11 cellular contexts compared by ENCODE assay signal in the genomic region with DNA sequence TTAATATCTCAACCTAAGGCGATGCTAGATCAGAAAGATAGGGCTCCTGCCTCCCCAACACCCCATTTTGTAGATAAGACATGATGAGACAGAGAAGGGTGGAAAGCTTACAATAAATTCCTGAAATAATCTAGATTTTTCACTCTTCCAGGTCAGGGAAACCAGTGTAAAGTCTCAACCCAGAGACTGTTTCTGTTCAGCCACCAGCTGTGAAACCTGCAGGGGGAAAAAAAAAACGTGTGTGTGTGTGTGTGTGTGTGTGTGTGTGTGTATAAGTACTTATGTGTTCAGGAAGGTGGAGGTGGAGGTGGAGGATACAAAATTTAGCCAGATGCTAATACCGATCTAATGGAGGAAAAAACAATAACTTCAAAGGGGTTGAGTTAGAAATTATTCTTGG. TPM values are rescaled to one million over a fixed set of nuclear protein-coding genes. Genes with fewer than 3 reads are reported as not detected.
A peak's percentile ranks its signal among the peaks of the same experiment; 100 is the strongest.
DNase-seq lines count a peak whose midpoint lies in the region; ATAC-seq and TF ChIP-seq lines count a peak whose summit lies in the region.
"Had no signal": no experiment of that assay in that cellular context is flagged by ENCODE, and none has a peak within 500 bp of the region (broad histone marks: within the 10 kb centered on the region; RNA-seq: fewer than 3 reads in every experiment).

No MANE protein-coding gene starts in this region.

- H3K27me3 Mint-ChIP-seq in MCF 10A (ENCODE audit: insufficient read depth, unreplicated experiment): no peaks in the 10 kb centered on the region
- no peaks in the 10 kb centered on the region for H3K27me3 Mint-ChIP-seq in activated CD4-positive, alpha-beta memory T cell treated with anti-CD3 and anti-CD28 coated beads, Interleukin-2, amount 10 ng/mL, durations not matched to agents 7 days and 5 days

- no peak for ATAC-seq in GM19397 (IDR thresholded peaks at IDR 0.05; ENCODE audit: unreplicated experiment)

- H3K27me3 ChIP-seq in breast epithelium: peaks cover 0 to 21% of the 10 kb centered on the region in 2 donors
- no peaks in the 10 kb centered on the region for H3K27me3 ChIP-seq in thyroid gland
- H3K27me3 ChIP-seq: body of pancreas had no signal

- POLR2A ChIA-PET in MCF 10A (lab: Yijun Ruan, JAX): no interaction called here
- POLR2A ChIA-PET in activated CD4-positive, alpha-beta memory T cell treated with anti-CD3 and anti-CD28 coated beads, Interleukin-2, amount 10 ng/mL, durations not matched to agents 7 days and 5 days (lab: Charles Lee): interaction anchor here (1.3 kb wide), 1 partner anchor 41 kb away, joined by 4 read pairs; no protein-coding TSS in a partner anchor

- H3K4me3 Mint-ChIP-seq in MCF 10A (ENCODE audit: unreplicated experiment): no peak overlapping the region
- H3K4me3 Mint-ChIP-seq in activated CD4-positive, alpha-beta memory T cell treated with anti-CD3 and anti-CD28 coated beads, Interleukin-2, amount 10 ng/mL, durations not matched to agents 7 days and 5 days: peak overlapping the region; percentile 94

- H3K27ac Mint-ChIP-seq in MCF 10A (ENCODE audit: low read depth, unreplicated experiment): no peak overlapping the region
- H3K27ac Mint-ChIP-seq in activated CD4-positive, alpha-beta memory T cell treated with anti-CD3 and anti-CD28 coated beads, Interleukin-2, amount 10 ng/mL, durations not matched to agents 7 days and 5 days: peak overlapping the region; percentile 95

- no peaks in the 10 kb centered on the region for H3K9me3 ChIP-seq in breast epithelium
- H3K9me3 ChIP-seq in thyroid gland: no peaks in the 10 kb centered on the region
- H3K9me3 ChIP-seq: body of pancreas had no signal

- no peaks in the 10 kb centered on the region for H3K4me1 Mint-ChIP-seq in MCF 10A (ENCODE audit: insufficient read depth, unreplicated experiment)
- H3K4me1 Mint-ChIP-seq in activated CD4-positive, alpha-beta memory T cell treated with anti-CD3 and anti-CD28 coated beads, Interleukin-2, amount 10 ng/mL, durations not matched to agents 7 days and 5 days: peaks cover 18% of the 10 kb centered on the region

- 41 to 55% methylated on average over 3 of the region's 3 CpGs for WGBS in thyroid gland, 2 donors

- no peak for TF ChIP-seq POLR2A in breast epithelium (IDR thresholded peaks at IDR 0.05)
- no peak for TF ChIP-seq POLR2A in thyroid gland (IDR thresholded peaks at IDR 0.05)

- no peak for TF ChIP-seq CTCF in breast epithelium (IDR thresholded peaks at IDR 0.05)
- no peak for TF ChIP-seq CTCF in MCF 10A (IDR thresholded peaks at IDR 0.05; ENCODE audit: unreplicated experiment)
- no peak for TF ChIP-seq CTCF in thyroid gland (IDR thresholded peaks at IDR 0.05)

- H3K36me3 ChIP-seq in breast epithelium: no peaks in the 10 kb centered on the region
- no peaks in the 10 kb centered on the region for H3K36me3 ChIP-seq in thyroid gland

- peak overlapping the region; percentile 62 to 87 for H3K27ac ChIP-seq in breast epithelium
- H3K27ac ChIP-seq in thyroid gland: peak overlapping the region in 2 of 3 donors; percentile 39 to 70

- no peaks in the 10 kb centered on the region for H3K36me3 Mint-ChIP-seq in MCF 10A (ENCODE audit: insufficient read depth, unreplicated experiment)
- H3K36me3 Mint-ChIP-seq in activated CD4-positive, alpha-beta memory T cell treated with anti-CD3 and anti-CD28 coated beads, Interleukin-2, amount 10 ng/mL, durations not matched to agents 7 days and 5 days (ENCODE audit: low read depth): peaks cover 15% of the 10 kb centered on the region

- CTCF ChIA-PET in MCF 10A (lab: Yijun Ruan, JAX): no interaction called here
- CTCF ChIA-PET in activated CD4-positive, alpha-beta memory T cell treated with anti-CD3 and anti-CD28 coated beads, Interleukin-2, amount 10 ng/mL, durations not matched to agents 7 days and 5 days (lab: Charles Lee): interaction anchor here (0.6 to 1.9 kb wide), 2 partner anchors 43 to 46 kb away, joined by 3 to 4 read pairs; no protein-coding TSS in a partner anchor

- no peaks in the 10 kb centered on the region for H3K9me3 Mint-ChIP-seq in MCF 10A (ENCODE audit: unreplicated experiment)
- H3K9me3 Mint-ChIP-seq in activated CD4-positive, alpha-beta memory T cell treated with anti-CD3 and anti-CD28 coated beads, Interleukin-2, amount 10 ng/mL, durations not matched to agents 7 days and 5 days: no peaks in the 10 kb centered on the region

- no TSS peak for BruUV-seq in MCF 10A (replicated peaks; lab: Mats Ljungman, UMichigan)

- intact Hi-C loops in breast epithelium (cut with DNase I; ENCODE audit: low total_unique reads) (no loop called here), MCF 10A (cut with micrococcal nuclease) (no loop called here), thyroid gland (cut with DNase I) (no loop called here)

- DNase-seq in breast epithelium (ENCODE audit: low spot score in 2 of 2) (no peak), MCF 10A (ENCODE audit: unreplicated experiment) (no peak), left kidney (ENCODE audit: low read depth, low spot score) (peak; percentile 0), thyroid gland (no peak), NCI-H774 (lab: John Stamatoyannopoulos, UW) (no peak), NCI-H2171 treated with DMSO at 0.1 percent for 48 hours (lab: John Stamatoyannopoulos, UW) (no peak)
- DNase-seq in activated CD4-positive, alpha-beta memory T cell treated with anti-CD3 and anti-CD28 coated beads, Interleukin-2, amount 10 ng/mL, durations not matched to agents 7 days and 5 days: no peak
- DNase-seq: NCI-H1105 had no signal

- H3K4me1 ChIP-seq in breast epithelium (no peaks in the 10 kb centered on the region), thyroid gland (no peaks in the 10 kb centered on the region)

- peak overlapping the region in 2 of 3 donors; percentile 58 to 60 for H3K4me3 ChIP-seq in breast epithelium
- no peak overlapping the region for H3K4me3 ChIP-seq in thyroid gland (replicated peaks in 1 of 3)
- H3K4me3 ChIP-seq: body of pancreas had no signal

RNA-seq across cellular contexts. Expression of gene ITM2A, which starts 0.8 kb away (rescaled TPM):
- 100 to 1,000 TPM in 1 of 3 donors, 10 to 100 TPM in 2; 63.6 to 149 (median 81.2) TPM for total RNA-seq in breast epithelium
- not detected in 2 replicates for total RNA-seq in MCF 10A (2022)
- 100 to 1,000 TPM; 145 to 157 TPM for total RNA-seq in activated CD4-positive, alpha-beta memory T cell treated with anti-CD3 and anti-CD28 coated beads, Interleukin-2, amount 10 ng/mL, durations not matched to agents 7 days and 5 days
- 10 to 100 TPM; 53.9 to 91.0 (median 80.2) TPM for total RNA-seq in thyroid gland
- total RNA-seq: Daoy had no signal

Comparison
In these comparisons a context has a peak if more than half of its experiments do, and no peak if none do; other contexts are left out.
1. RNA of gene ITM2A, which starts 0.8 kb away (total RNA-seq): 145 to 157 TPM in activated CD4-positive, alpha-beta memory T cell treated with anti-CD3 and anti-CD28 coated beads, Interleukin-2, amount 10 ng/mL, durations not matched to agents 7 days and 5 days, 63.6 to 149 TPM in breast epithelium and 53.9 to 91.0 TPM in thyroid gland; not detected in MCF 10A; every median in the first group is over 10 times any median in the second.
2. H3K4me3 ChIP-seq: peak in breast epithelium (2 of 3); none in thyroid gland (0 of 3).